In the genomic region with DNA sequence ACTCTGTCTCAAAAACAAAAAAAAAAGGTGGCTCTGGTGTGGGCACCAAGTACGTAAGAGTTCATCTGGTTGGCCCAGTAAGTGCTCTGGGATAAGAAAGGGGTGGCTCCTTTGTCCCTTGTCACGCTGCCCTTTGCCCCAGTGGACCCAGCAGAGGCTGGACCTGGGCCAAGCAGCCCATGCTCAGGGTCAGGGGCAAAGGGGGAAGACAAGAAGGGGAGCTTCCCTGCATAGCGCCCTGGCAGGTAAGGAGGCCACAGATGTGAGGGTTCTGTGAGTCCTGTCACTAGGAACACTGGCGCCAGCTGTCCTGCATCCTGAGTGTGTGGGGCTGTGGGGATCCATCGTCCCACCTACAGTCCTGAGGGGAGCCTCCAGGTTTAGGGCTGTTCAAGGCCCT, we compare ENCODE assay signal across 2 cellular contexts.
TF ChIP-seq lines count a peak whose summit lies in the region.

No MANE protein-coding gene starts in this region.

TF ChIP-seq in liver, 16 proteins besides CTCF, POLR2A, EP300 and RAD21 (continued from another document):
- TF ChIP-seq, protein P1, sequence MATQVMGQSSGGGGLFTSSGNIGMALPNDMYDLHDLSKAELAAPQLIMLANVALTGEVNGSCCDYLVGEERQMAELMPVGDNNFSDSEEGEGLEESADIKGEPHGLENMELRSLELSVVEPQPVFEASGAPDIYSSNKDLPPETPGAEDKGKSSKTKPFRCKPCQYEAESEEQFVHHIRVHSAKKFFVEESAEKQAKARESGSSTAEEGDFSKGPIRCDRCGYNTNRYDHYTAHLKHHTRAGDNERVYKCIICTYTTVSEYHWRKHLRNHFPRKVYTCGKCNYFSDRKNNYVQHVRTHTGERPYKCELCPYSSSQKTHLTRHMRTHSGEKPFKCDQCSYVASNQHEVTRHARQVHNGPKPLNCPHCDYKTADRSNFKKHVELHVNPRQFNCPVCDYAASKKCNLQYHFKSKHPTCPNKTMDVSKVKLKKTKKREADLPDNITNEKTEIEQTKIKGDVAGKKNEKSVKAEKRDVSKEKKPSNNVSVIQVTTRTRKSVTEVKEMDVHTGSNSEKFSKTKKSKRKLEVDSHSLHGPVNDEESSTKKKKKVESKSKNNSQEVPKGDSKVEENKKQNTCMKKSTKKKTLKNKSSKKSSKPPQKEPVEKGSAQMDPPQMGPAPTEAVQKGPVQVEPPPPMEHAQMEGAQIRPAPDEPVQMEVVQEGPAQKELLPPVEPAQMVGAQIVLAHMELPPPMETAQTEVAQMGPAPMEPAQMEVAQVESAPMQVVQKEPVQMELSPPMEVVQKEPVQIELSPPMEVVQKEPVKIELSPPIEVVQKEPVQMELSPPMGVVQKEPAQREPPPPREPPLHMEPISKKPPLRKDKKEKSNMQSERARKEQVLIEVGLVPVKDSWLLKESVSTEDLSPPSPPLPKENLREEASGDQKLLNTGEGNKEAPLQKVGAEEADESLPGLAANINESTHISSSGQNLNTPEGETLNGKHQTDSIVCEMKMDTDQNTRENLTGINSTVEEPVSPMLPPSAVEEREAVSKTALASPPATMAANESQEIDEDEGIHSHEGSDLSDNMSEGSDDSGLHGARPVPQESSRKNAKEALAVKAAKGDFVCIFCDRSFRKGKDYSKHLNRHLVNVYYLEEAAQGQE (IDR thresholded peaks at IDR 0.05) = no peak
- no peak for TF ChIP-seq YY1 (IDR thresholded peaks at IDR 0.05)
- TF ChIP-seq, protein P2, sequence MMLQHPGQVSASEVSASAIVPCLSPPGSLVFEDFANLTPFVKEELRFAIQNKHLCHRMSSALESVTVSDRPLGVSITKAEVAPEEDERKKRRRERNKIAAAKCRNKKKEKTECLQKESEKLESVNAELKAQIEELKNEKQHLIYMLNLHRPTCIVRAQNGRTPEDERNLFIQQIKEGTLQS (IDR thresholded peaks at IDR 0.05) = no peak
- peak; percentile 62 to 78 for TF ChIP-seq HNF4A (conservative IDR thresholded peaks at IDR 0.05)
- TF ChIP-seq FOXA1 (IDR thresholded peaks at IDR 0.05) = no peak
- TF ChIP-seq HNF4G (IDR thresholded peaks at IDR 0.05) = peak; percentile 21
- TF ChIP-seq FOXA2 (IDR thresholded peaks at IDR 0.05) = no peak
- TF ChIP-seq, protein P3, sequence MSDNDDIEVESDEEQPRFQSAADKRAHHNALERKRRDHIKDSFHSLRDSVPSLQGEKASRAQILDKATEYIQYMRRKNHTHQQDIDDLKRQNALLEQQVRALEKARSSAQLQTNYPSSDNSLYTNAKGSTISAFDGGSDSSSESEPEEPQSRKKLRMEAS (IDR thresholded peaks at IDR 0.05) = no peak
- no peak for TF ChIP-seq EGR1 (IDR thresholded peaks at IDR 0.05; ENCODE audit: low read depth in 2 of 2)
- no peak for TF ChIP-seq JUND (IDR thresholded peaks at IDR 0.05)
- no peak for TF ChIP-seq TAF1 (conservative IDR thresholded peaks at IDR 0.05)
- TF ChIP-seq, protein P4, sequence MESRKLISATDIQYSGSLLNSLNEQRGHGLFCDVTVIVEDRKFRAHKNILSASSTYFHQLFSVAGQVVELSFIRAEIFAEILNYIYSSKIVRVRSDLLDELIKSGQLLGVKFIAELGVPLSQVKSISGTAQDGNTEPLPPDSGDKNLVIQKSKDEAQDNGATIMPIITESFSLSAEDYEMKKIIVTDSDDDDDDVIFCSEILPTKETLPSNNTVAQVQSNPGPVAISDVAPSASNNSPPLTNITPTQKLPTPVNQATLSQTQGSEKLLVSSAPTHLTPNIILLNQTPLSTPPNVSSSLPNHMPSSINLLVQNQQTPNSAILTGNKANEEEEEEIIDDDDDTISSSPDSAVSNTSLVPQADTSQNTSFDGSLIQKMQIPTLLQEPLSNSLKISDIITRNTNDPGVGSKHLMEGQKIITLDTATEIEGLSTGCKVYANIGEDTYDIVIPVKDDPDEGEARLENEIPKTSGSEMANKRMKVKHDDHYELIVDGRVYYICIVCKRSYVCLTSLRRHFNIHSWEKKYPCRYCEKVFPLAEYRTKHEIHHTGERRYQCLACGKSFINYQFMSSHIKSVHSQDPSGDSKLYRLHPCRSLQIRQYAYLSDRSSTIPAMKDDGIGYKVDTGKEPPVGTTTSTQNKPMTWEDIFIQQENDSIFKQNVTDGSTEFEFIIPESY (IDR thresholded peaks at IDR 0.05) = no peak
- TF ChIP-seq NR2F2 (IDR thresholded peaks at IDR 0.05) = no peak
- TF ChIP-seq SP1 (IDR thresholded peaks at IDR 0.05) = peak; percentile 78
- no peak for TF ChIP-seq GABPA (IDR thresholded peaks at IDR 0.05 in 1 of 2, conservative IDR thresholded peaks at IDR 0.05 in 1 of 2)

TF ChIP-seq in HepG2, 621 proteins besides CTCF, POLR2A, EP300 and RAD21 (continued from another document):
- no peak for TF ChIP-seq SOX6 (IDR thresholded peaks at IDR 0.05)
- TF ChIP-seq SOX6 (CRISPR knock-in tag; IDR thresholded peaks at IDR 0.05) = no peak
- TF ChIP-seq, protein P5, sequence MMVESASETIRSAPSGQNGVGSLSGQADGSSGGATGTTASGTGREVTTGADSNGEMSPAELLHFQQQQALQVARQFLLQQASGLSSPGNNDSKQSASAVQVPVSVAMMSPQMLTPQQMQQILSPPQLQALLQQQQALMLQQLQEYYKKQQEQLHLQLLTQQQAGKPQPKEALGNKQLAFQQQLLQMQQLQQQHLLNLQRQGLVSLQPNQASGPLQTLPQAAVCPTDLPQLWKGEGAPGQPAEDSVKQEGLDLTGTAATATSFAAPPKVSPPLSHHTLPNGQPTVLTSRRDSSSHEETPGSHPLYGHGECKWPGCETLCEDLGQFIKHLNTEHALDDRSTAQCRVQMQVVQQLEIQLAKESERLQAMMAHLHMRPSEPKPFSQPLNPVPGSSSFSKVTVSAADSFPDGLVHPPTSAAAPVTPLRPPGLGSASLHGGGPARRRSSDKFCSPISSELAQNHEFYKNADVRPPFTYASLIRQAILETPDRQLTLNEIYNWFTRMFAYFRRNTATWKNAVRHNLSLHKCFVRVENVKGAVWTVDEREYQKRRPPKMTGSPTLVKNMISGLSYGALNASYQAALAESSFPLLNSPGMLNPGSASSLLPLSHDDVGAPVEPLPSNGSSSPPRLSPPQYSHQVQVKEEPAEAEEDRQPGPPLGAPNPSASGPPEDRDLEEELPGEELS (CRISPR knock-in tag; IDR thresholded peaks at IDR 0.05) = no peak
- no peak for TF ChIP-seq ZNF143 (CRISPR knock-in tag; IDR thresholded peaks at IDR 0.05)
- TF ChIP-seq DMAP1 (CRISPR knock-in tag; IDR thresholded peaks at IDR 0.05) = no peak
- TF ChIP-seq ZNF256 (CRISPR knock-in tag; conservative IDR thresholded peaks at IDR 0.05) = no peak
- TF ChIP-seq ZNF782 (CRISPR knock-in tag; IDR thresholded peaks at IDR 0.05; ENCODE audit: borderline replicate concordance) = no peak
- TF ChIP-seq, protein P6, sequence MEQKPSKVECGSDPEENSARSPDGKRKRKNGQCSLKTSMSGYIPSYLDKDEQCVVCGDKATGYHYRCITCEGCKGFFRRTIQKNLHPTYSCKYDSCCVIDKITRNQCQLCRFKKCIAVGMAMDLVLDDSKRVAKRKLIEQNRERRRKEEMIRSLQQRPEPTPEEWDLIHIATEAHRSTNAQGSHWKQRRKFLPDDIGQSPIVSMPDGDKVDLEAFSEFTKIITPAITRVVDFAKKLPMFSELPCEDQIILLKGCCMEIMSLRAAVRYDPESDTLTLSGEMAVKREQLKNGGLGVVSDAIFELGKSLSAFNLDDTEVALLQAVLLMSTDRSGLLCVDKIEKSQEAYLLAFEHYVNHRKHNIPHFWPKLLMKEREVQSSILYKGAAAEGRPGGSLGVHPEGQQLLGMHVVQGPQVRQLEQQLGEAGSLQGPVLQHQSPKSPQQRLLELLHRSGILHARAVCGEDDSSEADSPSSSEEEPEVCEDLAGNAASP (CRISPR knock-in tag; IDR thresholded peaks at IDR 0.05; ENCODE audit: borderline replicate concordance) = no peak
